Comparison of ENCODE assay signal across 11 cellular contexts in genomic region chr2:120953066-120953760, GRCh38.
"Had no signal": no experiment of that assay in that cellular context is flagged by ENCODE, and none has a peak within 500 bp of the region (broad histone marks: within the 10 kb centered on the region; RNA-seq: fewer than 3 reads in every experiment).

No MANE protein-coding gene starts in this region.

- H3K36me3 ChIP-seq: heart left ventricle, left lung had no signal

- ATAC-seq: esophagus mucosa, heart left ventricle, left lung had no signal

- H3K9me3 ChIP-seq: gastroesophageal sphincter, heart left ventricle, left lung, stomach had no signal

- DNase-seq: activated CD4-positive, CD25-positive, alpha-beta regulatory T cell treated with anti-CD3 and anti-CD28 coated beads, Interleukin-2, amount 50 U/mL, for 72 hours; activated gamma-delta T cell treated with Interleukin-2 at 50 U/mL for 16 hours; cortex of kidney; heart left ventricle; kidney; left lung; midbrain; stomach; trophoblast cell had no signal

- H3K27me3 ChIP-seq: gastroesophageal sphincter, heart left ventricle, stomach had no signal

- H3K4me3 ChIP-seq: gastroesophageal sphincter, heart left ventricle, left lung, stomach had no signal

- H3K4me1 ChIP-seq: left lung, stomach had no signal

- H3K27ac ChIP-seq: gastroesophageal sphincter, heart left ventricle, left lung, stomach had no signal
